In the genomic region with DNA sequence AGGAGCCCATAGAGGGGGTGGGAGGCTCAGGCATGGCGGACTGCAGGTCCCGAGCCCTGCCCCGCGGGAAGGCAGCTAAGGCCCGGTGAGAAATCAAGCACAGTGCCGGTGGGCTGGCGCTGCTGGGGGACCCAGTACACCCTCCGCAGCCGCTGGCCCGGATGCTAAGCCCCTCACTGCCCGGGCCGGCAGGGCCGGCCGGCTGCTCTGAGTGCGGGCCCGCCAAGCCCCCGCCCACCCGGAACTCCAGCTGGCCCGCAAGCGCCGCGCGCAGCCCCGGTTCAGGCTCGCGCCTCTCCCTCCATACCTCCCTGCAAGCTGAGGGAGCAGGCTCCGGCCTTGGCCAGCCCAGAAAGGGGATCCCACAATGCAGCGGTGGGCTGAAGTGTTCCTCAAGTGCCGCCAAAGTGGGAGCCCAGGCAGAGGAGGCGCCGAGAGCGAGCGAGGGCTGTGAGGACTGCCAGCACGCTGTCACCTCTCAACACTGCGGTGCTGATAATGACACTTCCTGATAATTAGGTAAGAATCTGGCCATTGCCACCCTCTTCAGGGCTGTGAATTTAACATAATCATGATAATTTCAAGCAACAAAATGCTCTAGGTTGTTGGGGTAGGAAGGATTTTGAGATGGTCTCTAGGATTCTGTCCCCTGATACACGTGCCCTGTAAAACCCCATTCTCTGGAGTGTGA, we compare ENCODE assay signal across 5 cellular contexts.
A peak's percentile ranks its signal among the peaks of the same experiment; 100 is the strongest.
DNase-seq lines count a peak whose midpoint lies in the region; ATAC-seq, FAIRE-seq and TF ChIP-seq lines count a peak whose summit lies in the region.
"Not testable (repeated sequence)": the region's sequence is repeated elsewhere in the genome, so short reads cannot be mapped to it uniquely, and the experiment has no call there.

No MANE protein-coding gene starts in this region.

- in situ Hi-C loops in K562 (cut with MboI), result not testable (repeated sequence)

- WGBS in K562 (ENCODE audit: insufficient coverage, low coverage, missing lambda C conversion rate), result 87% methylated on average over 6 of the region's 36 CpGs
- WGBS in mesendoderm (ENCODE audit: extremely low coverage, insufficient coverage, low lambda C conversion rate), result no CpG with 5 or more reads among the region's 36 CpGs
- WGBS in testis, 2 donors, result 70 to 81% methylated on average over 6 to 12 of the region's 36 CpGs

- not testable (repeated sequence) for H4K8ac ChIP-seq in mesendoderm (ENCODE audit: low read depth, low read length)

- not testable (repeated sequence) for H3K36me3 ChIP-seq in K562 (ENCODE audit: control insufficient read depth, insufficient read depth, low read length); mesendoderm (ENCODE audit: control insufficient read depth, insufficient read depth, low read length); testis (ENCODE audit: low read depth, missing control alignments)

- not testable (repeated sequence) for H3K23ac ChIP-seq in mesendoderm (ENCODE audit: low read length)

- BruUV-seq in K562 (replicated peaks; lab: Mats Ljungman, UMichigan), result not testable (repeated sequence)

- not testable (repeated sequence) for TF ChIP-seq POLR2A in K562 (conservative IDR thresholded peaks at IDR 0.05); testis (IDR thresholded peaks at IDR 0.05)

- H3K4me2 ChIP-seq in K562 (ENCODE audit: insufficient read depth, low read length); mesendoderm (ENCODE audit: low read length): not testable (repeated sequence)

- DNase-seq in K562 (ENCODE audit: extremely low read depth in 1 of 4, low spot score in 3 of 4); Right ventricle myocardium superior; left ventricle myocardium superior; testis: not testable (repeated sequence)
- peak; percentile 43 for DNase-seq in mesendoderm

- peak overlapping the region; percentile 54 for H2BK5ac ChIP-seq in mesendoderm (ENCODE audit: low read length)

- not testable (repeated sequence) for H3K27me3 ChIP-seq in K562 (ENCODE audit: control insufficient read depth in 2 of 2, insufficient read depth in 2 of 2, low read length in 2 of 2); mesendoderm (ENCODE audit: insufficient read depth, low read length, poor library complexity); testis

- H3K9ac ChIP-seq in K562 (ENCODE audit: insufficient read depth in 1 of 2, low read depth in 2 of 2, low read length in 2 of 2); mesendoderm (ENCODE audit: low read length): not testable (repeated sequence)

- not testable (repeated sequence) for H2BK120ac ChIP-seq in mesendoderm (ENCODE audit: low read depth, low read length)

- H4K20me1 ChIP-seq in K562 (replicated peaks; ENCODE audit: control insufficient read depth, insufficient read depth, low read length), result not testable (repeated sequence)

- not testable (repeated sequence) for H3K4ac ChIP-seq in mesendoderm (ENCODE audit: low read depth, low read length)

- H3K9me1 ChIP-seq in K562 (ENCODE audit: control insufficient read depth, insufficient read depth, low read length), result not testable (repeated sequence)

- H3K27ac ChIP-seq in K562 (ENCODE audit: extremely low read depth, low read depth, low read length); mesendoderm (ENCODE audit: low read depth, low read length); testis: not testable (repeated sequence)

- not testable (repeated sequence) for H2AFZ ChIP-seq in K562 (ENCODE audit: low read depth, low read length)

- intact Hi-C loops in K562 (cut with micrococcal nuclease); Right ventricle myocardium superior (cut with DNase I); left ventricle myocardium superior (cut with micrococcal nuclease); testis (cut with DNase I; ENCODE audit: low total_unique reads): not testable (repeated sequence)

- H2AK5ac ChIP-seq in mesendoderm (ENCODE audit: low read length), result peak overlapping the region; percentile 54

- TF ChIP-seq RAD21 in K562 (CRISPR knock-in tag; conservative IDR thresholded peaks at IDR 0.05 in 1 of 2, IDR thresholded peaks at IDR 0.05 in 1 of 2), result not testable (repeated sequence)

- H3K9me3 ChIP-seq in K562 (replicated peaks; ENCODE audit: control insufficient read depth, insufficient read depth, low read depth, low read length); testis: not testable (repeated sequence)

- not testable (repeated sequence) for TF ChIP-seq CTCF in K562 (IDR thresholded peaks at IDR 0.05 in 2 of 3, conservative IDR thresholded peaks at IDR 0.05 in 1 of 3; ENCODE audit: insufficient read depth in 2 of 3, low read depth in 1 of 3, low read length in 3 of 3); testis (IDR thresholded peaks at IDR 0.05)

- not testable (repeated sequence) for H3K4me3 ChIP-seq in K562; mesendoderm (ENCODE audit: low read length)
- H3K4me3 ChIP-seq in testis, result peak overlapping the region; percentile 37 to 39

- not testable (repeated sequence) for H3K79me2 ChIP-seq in K562 (ENCODE audit: control insufficient read depth, insufficient read depth, low read length); mesendoderm (ENCODE audit: control insufficient read depth, insufficient read depth, low read length)

- not testable (repeated sequence) for FAIRE-seq in K562 (lab: Jason Lieb, UNC)

- H4K5ac ChIP-seq in mesendoderm (ENCODE audit: low read length), result not testable (repeated sequence)

- peak overlapping the region; percentile 49 for H3K56ac ChIP-seq in mesendoderm (ENCODE audit: low read length)

- not testable (repeated sequence) for H3K4me1 ChIP-seq in K562 (replicated peaks in 1 of 2; ENCODE audit: control insufficient read depth in 2 of 2, insufficient read depth in 2 of 2, low read length in 2 of 2); mesendoderm (ENCODE audit: control insufficient read depth, low read depth, low read length); testis

- CTCF ChIA-PET in K562 (lab: Yijun Ruan, JAX; ENCODE audit: low intra/inter-chr PET ratio), result not testable (repeated sequence)

- not testable (repeated sequence) for TF ChIP-seq EP300 in K562 (IDR thresholded peaks at IDR 0.05; ENCODE audit: low read length)

- H3K18ac ChIP-seq in mesendoderm (ENCODE audit: low read length), result not testable (repeated sequence)

- not testable (repeated sequence) for H3K79me1 ChIP-seq in mesendoderm (ENCODE audit: low read length)

- not testable (repeated sequence) for ATAC-seq in K562
- ATAC-seq in Right ventricle myocardium superior (ENCODE audit: poor library complexity) (peak; percentile 48), left ventricle myocardium superior (peak; percentile 33)

- not testable (repeated sequence) for H2BK15ac ChIP-seq in mesendoderm (replicated peaks; ENCODE audit: low read depth)

- POLR2A ChIA-PET in K562 (lab: Yijun Ruan, JAX), result interaction anchor here (0.7 kb wide), 1 partner anchor 17 kb away, joined by 3 read pairs; no protein-coding TSS in a partner anchor

TF ChIP-seq in K562, 482 proteins besides CTCF, POLR2A, EP300 and RAD21:
- TF ChIP-seq, protein P1, sequence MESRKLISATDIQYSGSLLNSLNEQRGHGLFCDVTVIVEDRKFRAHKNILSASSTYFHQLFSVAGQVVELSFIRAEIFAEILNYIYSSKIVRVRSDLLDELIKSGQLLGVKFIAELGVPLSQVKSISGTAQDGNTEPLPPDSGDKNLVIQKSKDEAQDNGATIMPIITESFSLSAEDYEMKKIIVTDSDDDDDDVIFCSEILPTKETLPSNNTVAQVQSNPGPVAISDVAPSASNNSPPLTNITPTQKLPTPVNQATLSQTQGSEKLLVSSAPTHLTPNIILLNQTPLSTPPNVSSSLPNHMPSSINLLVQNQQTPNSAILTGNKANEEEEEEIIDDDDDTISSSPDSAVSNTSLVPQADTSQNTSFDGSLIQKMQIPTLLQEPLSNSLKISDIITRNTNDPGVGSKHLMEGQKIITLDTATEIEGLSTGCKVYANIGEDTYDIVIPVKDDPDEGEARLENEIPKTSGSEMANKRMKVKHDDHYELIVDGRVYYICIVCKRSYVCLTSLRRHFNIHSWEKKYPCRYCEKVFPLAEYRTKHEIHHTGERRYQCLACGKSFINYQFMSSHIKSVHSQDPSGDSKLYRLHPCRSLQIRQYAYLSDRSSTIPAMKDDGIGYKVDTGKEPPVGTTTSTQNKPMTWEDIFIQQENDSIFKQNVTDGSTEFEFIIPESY (CRISPR knock-in tag; IDR thresholded peaks at IDR 0.05), result peak; percentile 57
